ENCODE assay signal across 10 cellular contexts in genomic region chr13:40564342-40564997, GRCh38.
DNase-seq lines count a peak whose midpoint lies in the region; ATAC-seq and TF ChIP-seq lines count a peak whose summit lies in the region.
"Had no signal": no experiment of that assay in that cellular context is flagged by ENCODE, and none has a peak within 500 bp of the region (broad histone marks: within the 10 kb centered on the region; RNA-seq: fewer than 3 reads in every experiment).

No MANE protein-coding gene starts in this region.

- 43% methylated on average over 15 of the region's 15 CpGs for WGBS in esophagus muscularis mucosa

- peaks cover 0 to 14% (median 10%) of the 10 kb centered on the region in 4 donors for H3K36me3 ChIP-seq in esophagus muscularis mucosa

- no peaks in the 10 kb centered on the region for H3K27me3 ChIP-seq in esophagus muscularis mucosa

- no peak for TF ChIP-seq EP300 in esophagus muscularis mucosa (IDR thresholded peaks at IDR 0.05)

- TF ChIP-seq POLR2A in esophagus muscularis mucosa (IDR thresholded peaks at IDR 0.05; ENCODE audit: low read depth): no peak

- DNase-seq in esophagus muscularis mucosa (ENCODE audit: extremely low spot score) (no peak), retina (peak; percentile 46), islet precursor cell (no peak), HT-29 (ENCODE audit: low spot score) (no peak), superior temporal gyrus (ENCODE audit: extremely low spot score) (no peak), activated gamma-delta T cell treated with Interleukin-2 at 50 U/mL for 16 hours (no peak)
- DNase-seq: foreskin melanocyte, NCI-H510A treated with DMSO at 0.1 percent for 48 hours had no signal

- peaks cover 53 to 79% (median 73%) of the 10 kb centered on the region in 4 donors for H3K4me1 ChIP-seq in esophagus muscularis mucosa

- peak overlapping the region in 2 of 3 donors; percentile 0 to 86 for H3K27ac Mint-ChIP-seq in IgD-negative memory B cell

- intact Hi-C loops in esophagus muscularis mucosa (cut with DNase I): loop anchor here (10.0 kb wide), 1 partner anchor 100 kb away; the partner anchor contains the start of gene FOXO1

- H3K4me3 ChIP-seq in esophagus muscularis mucosa: peak overlapping the region in 1 of 4 donors; percentile 31

- peaks cover 0 to 2% (median 0%) of the 10 kb centered on the region in 3 donors for H3K9me3 Mint-ChIP-seq in IgD-negative memory B cell

- peak; percentile 45 for ATAC-seq in GM18867 (IDR thresholded peaks at IDR 0.05; ENCODE audit: unreplicated experiment)

- no peaks in the 10 kb centered on the region for H3K9me3 ChIP-seq in esophagus muscularis mucosa

- peaks cover 48 to 69% (median 57%) of the 10 kb centered on the region in 3 donors for H3K4me1 Mint-ChIP-seq in IgD-negative memory B cell

- H3K36me3 Mint-ChIP-seq in IgD-negative memory B cell: peaks cover 5% of the 10 kb centered on the region

- peak overlapping the region; percentile 12 to 67 (median 40) for H3K27ac ChIP-seq in esophagus muscularis mucosa (replicated peaks in 1 of 4)

- TF ChIP-seq CTCF in esophagus muscularis mucosa (IDR thresholded peaks at IDR 0.05): peak in 1 of 3 experiments; percentile 28

- no peaks in the 10 kb centered on the region for H3K27me3 Mint-ChIP-seq in IgD-negative memory B cell

- H3K4me3 Mint-ChIP-seq in IgD-negative memory B cell: peak overlapping the region in 2 of 4 donors; percentile 66 to 78
